Comparison of ENCODE assay signal across 10 cellular contexts in the genomic region with DNA sequence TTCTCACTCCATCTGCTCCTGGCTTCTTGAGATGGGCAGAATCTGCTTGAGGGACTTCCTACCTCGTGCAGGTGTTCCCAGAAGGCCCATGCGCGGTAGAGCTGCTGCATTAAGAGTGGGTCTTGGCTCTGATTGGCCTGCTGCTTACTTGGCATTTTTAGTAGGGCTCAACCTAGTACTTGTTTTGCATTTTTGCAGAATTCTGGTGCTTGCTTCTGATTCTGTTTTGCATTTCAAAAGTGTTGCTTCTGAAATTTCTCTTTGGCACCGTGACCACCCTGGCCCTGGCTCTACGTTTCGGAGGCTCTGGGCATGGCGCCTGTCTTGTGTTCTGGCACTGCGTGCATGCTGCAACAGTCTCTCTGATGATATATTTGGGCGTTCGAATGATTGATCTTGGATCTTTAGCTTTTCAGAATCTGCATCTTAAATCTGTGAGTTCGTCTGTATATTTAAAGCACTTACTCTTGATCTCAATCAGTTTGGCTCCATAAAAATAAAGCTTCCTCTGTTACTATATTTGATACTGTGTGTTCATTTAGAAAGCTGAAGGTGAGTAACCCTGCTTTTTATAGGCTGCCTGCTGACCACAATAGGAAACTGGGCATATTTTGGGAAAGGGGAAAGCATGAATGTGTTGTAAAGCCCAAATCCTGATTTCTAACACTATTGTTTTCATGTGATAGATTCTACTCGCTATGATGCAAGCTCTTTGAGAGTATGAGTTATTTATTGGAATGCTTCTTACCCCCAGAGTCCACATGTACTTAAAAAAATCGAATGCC. TPM values are rescaled to one million over a fixed set of nuclear protein-coding genes. Genes with fewer than 3 reads are reported as not detected.
DNase-seq lines count a peak whose midpoint lies in the region; ATAC-seq lines count a peak whose summit lies in the region.
"Had no signal": no experiment of that assay in that cellular context is flagged by ENCODE, and none has a peak within 500 bp of the region (broad histone marks: within the 10 kb centered on the region; RNA-seq: fewer than 3 reads in every experiment).

No MANE protein-coding gene starts in this region.

- no peaks in the 10 kb centered on the region for H3K36me3 Mint-ChIP-seq in activated naive CD8-positive, alpha-beta T cell treated with anti-CD3 and anti-CD28 coated beads, Interleukin-2, amount 50 U/mL, for 24 hours (ENCODE audit: low read depth)
- H3K36me3 Mint-ChIP-seq: natural killer cell had no signal

- no peak overlapping the region for H2AK5ac ChIP-seq in neuronal stem cell (ENCODE audit: low read depth, low read length)

- H2BK15ac ChIP-seq in neuronal stem cell (ENCODE audit: low read length): no peak overlapping the region

- H3K9me3 ChIP-seq in BLaER1 (no peaks in the 10 kb centered on the region), neuronal stem cell (replicated peaks in 1 of 2; ENCODE audit: control insufficient read depth in 2 of 2, insufficient read depth in 1 of 2, low read depth in 1 of 2, low read length in 2 of 2) (peaks cover 8 to 14% of the 10 kb centered on the region in 2 donors)

- no peak overlapping the region for H2BK12ac ChIP-seq in neuronal stem cell (ENCODE audit: low read length)

- H3K9me3 Mint-ChIP-seq in activated naive CD8-positive, alpha-beta T cell treated with anti-CD3 and anti-CD28 coated beads, Interleukin-2, amount 50 U/mL, for 24 hours: peaks cover 5% of the 10 kb centered on the region

- no peak overlapping the region for H3K27ac ChIP-seq in BLaER1
- H3K27ac ChIP-seq in cingulate gyrus (ENCODE audit: low read depth, low read length): peak overlapping the region; percentile 93
- no peak overlapping the region for H3K27ac ChIP-seq in neuronal stem cell (replicated peaks; ENCODE audit: low read length)

- H2AFZ ChIP-seq in neuronal stem cell (ENCODE audit: low read length): no peak overlapping the region

- H3K18ac ChIP-seq in neuronal stem cell (ENCODE audit: low read length): peak overlapping the region; percentile 62

- H3K4me1 ChIP-seq in BLaER1: peaks cover 13% of the 10 kb centered on the region
- peaks cover 0 to 9% of the 10 kb centered on the region in 2 donors for H3K4me1 ChIP-seq in neuronal stem cell (ENCODE audit: control insufficient read depth in 2 of 2, insufficient read depth in 1 of 2, low read depth in 1 of 2, low read length in 2 of 2)

- no peak overlapping the region for H2BK120ac ChIP-seq in neuronal stem cell (ENCODE audit: low read depth, low read length)

- no peak overlapping the region for H4K8ac ChIP-seq in neuronal stem cell (ENCODE audit: low read depth, low read length)

- H4K91ac ChIP-seq in neuronal stem cell (ENCODE audit: low read depth, low read length, poor library complexity): no peak overlapping the region

- peak overlapping the region; percentile 35 for H3K4me2 ChIP-seq in BLaER1
- H3K4me2 ChIP-seq in neuronal stem cell (ENCODE audit: insufficient read depth, low read length, poor library complexity, severe bottlenecking): no peak overlapping the region

- H4K20me1 ChIP-seq in BLaER1: no peaks in the 10 kb centered on the region

- DNase-seq in neuronal stem cell (ENCODE audit: low spot score): no peak
- no peak for DNase-seq in effector CD8-positive, alpha-beta T cell (lab: John Stamatoyannopoulos, UW)
- DNase-seq in activated T-cell treated with anti-CD3 and anti-CD28 coated beads for 4 hours: no peak
- DNase-seq in mucosa of gallbladder (ENCODE audit: low spot score): no peak
- DNase-seq in activated naive CD8-positive, alpha-beta T cell treated with anti-CD3 and anti-CD28 coated beads, Interleukin-2, amount 50 U/mL, for 24 hours: no peak
- DNase-seq: GDM1, natural killer cell had no signal

- no peak overlapping the region for H3K14ac ChIP-seq in neuronal stem cell (ENCODE audit: low read length)

- no peak overlapping the region for H2BK5ac ChIP-seq in neuronal stem cell (ENCODE audit: low read length)

- no peak overlapping the region for H3K9ac ChIP-seq in BLaER1
- no peak overlapping the region for H3K9ac ChIP-seq in neuronal stem cell (ENCODE audit: low read depth, low read length, poor library complexity)

- H3K4me1 Mint-ChIP-seq in activated naive CD8-positive, alpha-beta T cell treated with anti-CD3 and anti-CD28 coated beads, Interleukin-2, amount 50 U/mL, for 24 hours: peaks cover 7% of the 10 kb centered on the region
- H3K4me1 Mint-ChIP-seq: natural killer cell had no signal

- peaks cover 1% of the 10 kb centered on the region for H3K79me1 ChIP-seq in neuronal stem cell (ENCODE audit: low read depth, low read length)

- H3K4me3 ChIP-seq in BLaER1 (no peak overlapping the region), neuronal stem cell (ENCODE audit: low read length in 2 of 2) (no peak overlapping the region)

- ATAC-seq in HG03432 (IDR thresholded peaks at IDR 0.05; ENCODE audit: unreplicated experiment): peak; percentile 71
- ATAC-seq in activated naive CD8-positive, alpha-beta T cell treated with anti-CD3 and anti-CD28 coated beads, Interleukin-2, amount 50 U/mL, for 24 hours: no peak
- ATAC-seq: natural killer cell had no signal

- no peak overlapping the region for H3K27ac Mint-ChIP-seq in activated naive CD8-positive, alpha-beta T cell treated with anti-CD3 and anti-CD28 coated beads, Interleukin-2, amount 50 U/mL, for 24 hours
- H3K27ac Mint-ChIP-seq: natural killer cell had no signal

- no peak overlapping the region for H3K4me3 Mint-ChIP-seq in activated naive CD8-positive, alpha-beta T cell treated with anti-CD3 and anti-CD28 coated beads, Interleukin-2, amount 50 U/mL, for 24 hours
- H3K4me3 Mint-ChIP-seq: natural killer cell had no signal

- H3K27me3 ChIP-seq in BLaER1 (no peaks in the 10 kb centered on the region), neuronal stem cell (ENCODE audit: control insufficient read depth in 3 of 3, insufficient read depth in 3 of 3, low read depth in 1 of 3, low read length in 3 of 3) (no peaks in the 10 kb centered on the region)

- no peak overlapping the region for H3K4ac ChIP-seq in neuronal stem cell (ENCODE audit: low read length)

- no peak overlapping the region for H3K23ac ChIP-seq in neuronal stem cell (ENCODE audit: low read depth, low read length, poor library complexity)

- H3K27me3 Mint-ChIP-seq in activated naive CD8-positive, alpha-beta T cell treated with anti-CD3 and anti-CD28 coated beads, Interleukin-2, amount 50 U/mL, for 24 hours: no peaks in the 10 kb centered on the region

- WGBS in neuronal stem cell (ENCODE audit: extremely low coverage in 2 of 2, insufficient read length in 2 of 2, insufficient replicate concordance in 1 of 2), 2 donors: no CpG with 5 or more reads among the region's 13 CpGs

- H3K36me3 ChIP-seq in BLaER1 (no peaks in the 10 kb centered on the region), neuronal stem cell (replicated peaks in 1 of 2; ENCODE audit: control insufficient read depth in 2 of 2, insufficient read depth in 2 of 2, low read length in 2 of 2) (no peaks in the 10 kb centered on the region)

RNA-seq across cellular contexts. Expression of a gene that starts 22.2 kb away (rescaled TPM):
- 17.1 TPM for polyA plus RNA-seq in neuronal stem cell (2013, experiment 1 of 2)
- polyA plus RNA-seq in neuronal stem cell (2013, experiment 2 of 2): 17.6 TPM
- total RNA-seq in mucosa of gallbladder: 1.8 TPM
